34 cellular contexts compared by ENCODE assay signal in genomic region chr13:108558489-108558888, GRCh38.
"Had no signal": no experiment of that assay in that cellular context is flagged by ENCODE, and none has a peak within 500 bp of the region (broad histone marks: within the 10 kb centered on the region; RNA-seq: fewer than 3 reads in every experiment).

No MANE protein-coding gene starts in this region.

- H3K4me1 ChIP-seq: adrenal gland, body of pancreas, breast epithelium had no signal

- H3K27ac ChIP-seq: adrenal gland, body of pancreas, brain microvascular endothelial cell, breast epithelium, VCaP had no signal

- H3K36me3 ChIP-seq: adrenal gland, brain microvascular endothelial cell, breast epithelium had no signal

- H3K27me3 ChIP-seq: adrenal gland, body of pancreas, brain microvascular endothelial cell, breast epithelium had no signal

- ATAC-seq: activated CD8-positive, alpha-beta T cell treated with anti-CD3 and anti-CD28 coated beads for 36 hours; activated naive CD4-positive, alpha-beta T cell treated with anti-CD3 and anti-CD28 coated beads, Interleukin-2, amount 50 U/mL, for 72 hours; activated T-cell treated with anti-CD3 and anti-CD28 coated beads, Interleukin-2, amount 50 U/mL, for 4 hours; activated T-cell treated with anti-CD3 and anti-CD28 coated beads, Interleukin-2, amount 50 U/mL, for 72 hours; activated T-helper 17 cell treated with anti-CD3 and anti-CD28 coated beads, Interleukin-2, amount 50 U/mL, for 72 hours; body of pancreas had no signal

- H3K9me3 ChIP-seq: adrenal gland, body of pancreas, breast epithelium had no signal

- FAIRE-seq: astrocyte, TTC549 had no signal

- H3K4me3 ChIP-seq: adrenal gland, body of pancreas, breast epithelium had no signal

- DNase-seq: activated B cell treated with CpG ODN at 0.5 μM for 24 hours; activated CD4-positive, alpha-beta memory T cell treated with anti-CD3 and anti-CD28 coated beads for 36 hours; activated CD4-positive, alpha-beta T cell treated with anti-CD3 and anti-CD28 coated beads for 4 hours; activated CD4-positive, alpha-beta T cell treated with anti-CD3 and anti-CD28 coated beads, Interleukin-2, amount 10 ng/mL, durations not matched to agents 24 days and 14 days; activated CD4-positive, alpha-beta T cell treated with anti-CD3 and anti-CD28 coated beads, Interleukin-2, amount 50 U/mL, for 1 hour; activated CD4-positive, alpha-beta T cell treated with anti-CD3 and anti-CD28 coated beads, Interleukin-2, amount 50 U/mL, for 4 hours; activated CD4-positive, CD25-positive, alpha-beta regulatory T cell treated with anti-CD3 and anti-CD28 coated beads, Interleukin-2, amount 50 U/mL, for 72 hours; activated CD8-positive, alpha-beta memory T cell treated with anti-CD3 and anti-CD28 coated beads, Interleukin-2, amount 50 U/mL, for 4 hours; activated CD8-positive, alpha-beta T cell treated with anti-CD3 and anti-CD28 coated beads for 36 hours; activated effector memory CD4-positive, alpha-beta T cell treated with anti-CD3 and anti-CD28 coated beads, Interleukin-2, amount 50 U/mL, for 16 hours; activated gamma-delta T cell treated with Interleukin-2 at 50 U/mL for 16 hours; activated naive CD4-positive, alpha-beta T cell; activated naive CD4-positive, alpha-beta T cell treated with anti-CD3 and anti-CD28 coated beads for 36 hours; activated naive CD4-positive, alpha-beta T cell treated with anti-CD3 and anti-CD28 coated beads, Interleukin-2, amount 50 U/mL, for 16 hours; activated naive CD8-positive, alpha-beta T cell treated with anti-CD3 and anti-CD28 coated beads for 36 hours; activated T-cell treated with anti-CD3 and anti-CD28 coated beads for 4 hours; activated T-cell treated with anti-CD3 and anti-CD28 coated beads, Interleukin-2, amount 50 U/mL, for 1 hour; activated T-cell treated with anti-CD3 and anti-CD28 coated beads, Interleukin-2, amount 50 U/mL, for 4 hours; activated T-cell treated with anti-CD3 and anti-CD28 coated beads, Interleukin-2, amount 50 U/mL, for 72 hours; adrenal gland; amniotic stem cell; aorta; body of pancreas; brain microvascular endothelial cell; central memory CD4-positive, alpha-beta T cell; T-helper 1 cell; T-helper 2 cell; T-helper 9 cell had no signal
